Comparison of ENCODE assay signal across 12 cellular contexts in the genomic region with DNA sequence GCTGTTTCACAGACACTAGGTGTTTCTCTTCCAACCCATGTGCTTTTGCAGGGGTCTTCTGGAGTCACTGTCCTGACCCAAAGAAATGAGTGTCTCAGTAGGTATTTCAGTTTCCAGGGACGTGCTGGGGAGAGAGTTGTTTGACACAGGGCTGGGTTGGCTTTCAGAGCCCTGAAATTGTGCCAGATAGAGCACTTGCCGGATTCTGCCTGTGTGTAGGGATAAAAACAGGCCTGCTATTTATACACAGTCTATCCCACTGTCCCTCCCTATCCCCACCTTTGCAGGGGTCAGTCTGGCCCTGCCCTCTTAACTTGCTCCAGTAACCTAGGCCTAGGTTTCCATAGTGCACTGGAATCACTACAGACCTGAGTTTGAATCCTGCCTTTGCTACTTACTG. TPM values are rescaled to one million over a fixed set of nuclear protein-coding genes. Genes with fewer than 3 reads are reported as not detected.
DNase-seq lines count a peak whose midpoint lies in the region; ATAC-seq, FAIRE-seq and TF ChIP-seq lines count a peak whose summit lies in the region.
"Had no signal": no experiment of that assay in that cellular context is flagged by ENCODE, and none has a peak within 500 bp of the region (broad histone marks: within the 10 kb centered on the region; RNA-seq: fewer than 3 reads in every experiment).

No MANE protein-coding gene starts in this region.

- peaks cover 9% of the 10 kb centered on the region for H3K36me3 Mint-ChIP-seq in natural killer cell treated with Interleukin-12 subunit alpha and Interleukin-12 subunit beta and Interleukin-15 and Interleukin-18, amount 100 ng/mL, for 72 hours

- no peak overlapping the region for H4K91ac ChIP-seq in H1 (replicated peaks; ENCODE audit: insufficient read length, low read length)

- no peak overlapping the region for H4K5ac ChIP-seq in H1 (ENCODE audit: insufficient read length, low read depth, low read length)

- no peak for ATAC-seq in natural killer cell treated with Interleukin-12 subunit alpha and Interleukin-12 subunit beta and Interleukin-15 and Interleukin-18, amount 100 ng/mL, for 72 hours

- no peak overlapping the region for H3K56ac ChIP-seq in H1 (replicated peaks; ENCODE audit: insufficient read length, low read depth, low read length)

- intact Hi-C loops in OCI-LY7 (cut with micrococcal nuclease; ENCODE audit: unreplicated experiment), result loop anchor here (2.0 to 5.0 kb wide), 3 partner anchors 45 to 240 kb away; partner anchors contain the start of gene PFDN1

- H3K4me2 ChIP-seq in BLaER1 treated with 17β-estradiol and CSF1 and Interleukin-3, amounts not matched to agents 10 nM and 100 nM, result peak overlapping the region; percentile 85 to 99 (median 92)
- H3K4me2 ChIP-seq in OCI-LY7 (ENCODE audit: low read length) (peak overlapping the region; percentile 79), H1 (ENCODE audit: insufficient read depth in 1 of 2, low read depth in 2 of 2, low read length in 2 of 2) (peak overlapping the region; percentile 55 to 67; a peak in 3 of 4 replicates)

- H2AFZ ChIP-seq in OCI-LY7 (ENCODE audit: low read length), result peak overlapping the region; percentile 91; the same call in 1 of the 2 replicates
- peak overlapping the region; percentile 70; the same call in 1 of the 2 replicates for H2AFZ ChIP-seq in H1 (ENCODE audit: low read length)

- peaks cover 29 to 33% of the 10 kb centered on the region in 2 donors for H3K4me1 Mint-ChIP-seq in natural killer cell treated with Interleukin-12 subunit alpha and Interleukin-12 subunit beta and Interleukin-15 and Interleukin-18, amount 100 ng/mL, for 72 hours (ENCODE audit: low read depth in 2 of 2)

- H3K4me1 ChIP-seq in BLaER1 treated with 17β-estradiol and CSF1 and Interleukin-3, amounts not matched to agents 10 nM and 100 nM, result peaks cover 61 to 79% (median 71%) of the 10 kb centered on the region in 10 experiments
- peaks cover 66% of the 10 kb centered on the region for H3K4me1 ChIP-seq in OCI-LY7 (ENCODE audit: insufficient read depth, low read length, poor library complexity, severe bottlenecking)
- H3K4me1 ChIP-seq in H1 (replicated peaks in 1 of 4; ENCODE audit: control insufficient read depth in 3 of 4, insufficient read depth in 4 of 4, low read length in 3 of 4), result peaks cover 0 to 16% (median 6%) of the 10 kb centered on the region in 4 experiments; a peak in 5 of 7 replicates
- peaks cover 0 to 10% of the 10 kb centered on the region in 2 donors for H3K4me1 ChIP-seq in small intestine (ENCODE audit: control insufficient read depth in 2 of 2, insufficient read depth in 1 of 2, low read depth in 1 of 2, low read length in 1 of 2)

- FAIRE-seq in H1 (lab: Jason Lieb, UNC), result no peak
- no peak for FAIRE-seq in small intestine (lab: Jason Lieb, UNC)

- H3K27ac ChIP-seq in BLaER1 treated with 17β-estradiol and CSF1 and Interleukin-3, amounts not matched to agents 10 nM and 100 nM, result peak overlapping the region in 10 of 11 experiments; percentile 90 to 100 (median 96); a peak in 19 of 22 replicates
- H3K27ac ChIP-seq in OCI-LY7 (ENCODE audit: low read depth, low read length, poor library complexity, severe bottlenecking) (peak overlapping the region; percentile 27), H1 (ENCODE audit: low read depth, low read length) (no peak overlapping the region), small intestine (ENCODE audit: low read depth in 1 of 2, low read length in 1 of 2) (peak overlapping the region in 1 of 2 donors; percentile 4)
- H3K27ac ChIP-seq: cardiac muscle cell had no signal

- H3K79me1 ChIP-seq in H1 (ENCODE audit: low read depth, low read length), result no peaks in the 10 kb centered on the region; the same call in 1 of the 2 replicates

- peaks cover 13 to 35% (median 30%) of the 10 kb centered on the region in 11 experiments; a peak in 21 of 22 replicates for H3K36me3 ChIP-seq in BLaER1 treated with 17β-estradiol and CSF1 and Interleukin-3, amounts not matched to agents 10 nM and 100 nM
- H3K36me3 ChIP-seq in OCI-LY7 (ENCODE audit: insufficient read depth, low read length) (no peaks in the 10 kb centered on the region), H1 (ENCODE audit: control insufficient read depth in 2 of 4, insufficient read depth in 4 of 4, low read length in 3 of 4) (no peaks in the 10 kb centered on the region; a peak in 1 of 8 replicates), small intestine (ENCODE audit: control insufficient read depth in 2 of 2, insufficient read depth in 2 of 2, low read length in 2 of 2) (peaks cover 2 to 3% of the 10 kb centered on the region in 2 donors)
- H3K36me3 ChIP-seq: cardiac muscle cell had no signal

- H3K23me2 ChIP-seq in H1 (ENCODE audit: low read depth, low read length), result peaks cover 4% of the 10 kb centered on the region

- no peak for TF ChIP-seq RAD21 in H1 (IDR thresholded peaks at IDR 0.05 in 1 of 2, conservative IDR thresholded peaks at IDR 0.05 in 1 of 2; ENCODE audit: low read depth in 2 of 2, low read length in 2 of 2)

- H3K27me3 Mint-ChIP-seq in natural killer cell treated with Interleukin-12 subunit alpha and Interleukin-12 subunit beta and Interleukin-15 and Interleukin-18, amount 100 ng/mL, for 72 hours, result peaks cover 6 to 13% of the 10 kb centered on the region in 2 donors

- H4K20me1 ChIP-seq in BLaER1 treated with 17β-estradiol and CSF1 and Interleukin-3, amounts not matched to agents 10 nM and 100 nM, result peaks cover 0 to 24% (median 15%) of the 10 kb centered on the region in 11 experiments; a peak in 14 of 22 replicates
- H4K20me1 ChIP-seq in OCI-LY7 (ENCODE audit: insufficient read depth, low read length), result no peaks in the 10 kb centered on the region
- H4K20me1 ChIP-seq in H1 (replicated peaks in 1 of 2; ENCODE audit: control insufficient read depth in 1 of 2, insufficient read depth in 2 of 2, low read length in 2 of 2), result peaks cover 0 to 4% of the 10 kb centered on the region in 2 experiments

- H3K9ac ChIP-seq in BLaER1 treated with 17β-estradiol and CSF1 and Interleukin-3, amounts not matched to agents 10 nM and 100 nM, result peak overlapping the region; percentile 89 to 98 (median 92); a peak in 21 of 22 replicates
- H3K9ac ChIP-seq in H1 (replicated peaks in 1 of 4; ENCODE audit: extremely low read depth in 1 of 4, low read depth in 3 of 4, low read length in 3 of 4), result no peak overlapping the region

- DNase-seq in OCI-LY7 (ENCODE audit: low spot score), result no peak
- no peak for DNase-seq in H1 (ENCODE audit: low read depth in 1 of 2, low spot score in 2 of 2)
- no peak for DNase-seq in natural killer cell treated with Interleukin-12 subunit alpha and Interleukin-12 subunit beta and Interleukin-15 and Interleukin-18, amount 100 ng/mL, for 72 hours (ENCODE audit: low spot score)
- no peak for DNase-seq in germinal center (ENCODE audit: low spot score)
- no peak for DNase-seq in small intestine
- DNase-seq in epidermal melanocyte (ENCODE audit: insufficient read length, low spot score), result no peak
- DNase-seq in HPDE6-E6E7 (ENCODE audit: extremely low spot score), result no peak
- DNase-seq: DND-41, NCI-H187 had no signal

- POLR2A ChIA-PET in OCI-LY7 (lab: Charles Lee), result interaction anchor here (0.5 to 2.9 kb wide), 13 partner anchors 8 to 108 kb away, joined by 3 to 58 read pairs (median 5); partner anchors contain the start of gene SLC4A9
- POLR2A ChIA-PET in H1 (lab: Charles Lee; ENCODE audit: partially characterized antibody), result interaction anchor here (1.2 to 4.6 kb wide), 10 partner anchors 11 to 104 kb away, joined by 3 to 64 read pairs (median 12); partner anchors contain the start of gene ANKHD1

- H2BK5ac ChIP-seq in H1 (ENCODE audit: low read depth, low read length), result no peak overlapping the region

- H2AK5ac ChIP-seq in H1 (ENCODE audit: low read depth, low read length), result no peak overlapping the region

- no peak overlapping the region for H2BK120ac ChIP-seq in H1 (replicated peaks; ENCODE audit: low read depth, low read length)

- no peak for TF ChIP-seq POLR2A in H1 (IDR thresholded peaks at IDR 0.05; ENCODE audit: control extremely low read depth in 1 of 2, low read depth in 2 of 2, low read length in 2 of 2)

- H3K27ac Mint-ChIP-seq in natural killer cell treated with Interleukin-12 subunit alpha and Interleukin-12 subunit beta and Interleukin-15 and Interleukin-18, amount 100 ng/mL, for 72 hours, result peak overlapping the region in 1 of 2 donors; percentile 23

- no peak overlapping the region for H2BK15ac ChIP-seq in H1 (ENCODE audit: low read length)

- H3K79me2 ChIP-seq in OCI-LY7 (ENCODE audit: insufficient read depth, low read depth, low read length) (no peaks in the 10 kb centered on the region), H1 (ENCODE audit: control insufficient read depth in 1 of 2, insufficient read depth in 2 of 2, low read length in 2 of 2) (no peaks in the 10 kb centered on the region)

- H3K9me3 Mint-ChIP-seq in natural killer cell treated with Interleukin-12 subunit alpha and Interleukin-12 subunit beta and Interleukin-15 and Interleukin-18, amount 100 ng/mL, for 72 hours, result no peaks in the 10 kb centered on the region

- H3K4me3 ChIP-seq in BLaER1 treated with 17β-estradiol and CSF1 and Interleukin-3, amounts not matched to agents 10 nM and 100 nM, result peak overlapping the region; percentile 77 to 97 (median 95); a peak in 18 of 20 replicates
- peak overlapping the region; percentile 69 for H3K4me3 ChIP-seq in OCI-LY7 (ENCODE audit: low read depth, low read length, poor library complexity, severe bottlenecking)
- peak overlapping the region in 1 of 4 experiments; percentile 84; a peak in 1 of 8 replicates for H3K4me3 ChIP-seq in H1 (ENCODE audit: extremely low read depth in 1 of 4, insufficient read depth in 2 of 4, low read depth in 3 of 4, low read length in 4 of 4)
- H3K4me3 ChIP-seq in small intestine (ENCODE audit: low read depth in 1 of 2, low read length in 2 of 2), result no peak overlapping the region

- H3K14ac ChIP-seq in H1 (ENCODE audit: insufficient read length), result no peak overlapping the region

- H2BK12ac ChIP-seq in H1 (ENCODE audit: low read depth, low read length), result no peak overlapping the region

- H3K27me3 ChIP-seq in BLaER1 treated with 17β-estradiol and CSF1 and Interleukin-3, amounts not matched to agents 10 nM and 100 nM, result no peaks in the 10 kb centered on the region
- H3K27me3 ChIP-seq in H1 (replicated peaks in 1 of 4; ENCODE audit: control insufficient read depth in 3 of 4, extremely low read depth in 1 of 4, insufficient read depth in 3 of 4, low read length in 3 of 4) (peaks cover 0 to 11% (median 5%) of the 10 kb centered on the region in 4 experiments; a peak in 6 of 7 replicates), small intestine (ENCODE audit: control insufficient read depth in 2 of 2, insufficient read depth in 2 of 2, low read length in 2 of 2) (no peaks in the 10 kb centered on the region)

- no TSS peak for BruUV-seq in OCI-LY7 (replicated peaks; lab: Mats Ljungman, UMichigan)

- CTCF ChIA-PET in OCI-LY7 (lab: Charles Lee; ENCODE audit: unreplicated experiment) (interaction anchor here (1.3 to 4.5 kb wide), 5 partner anchors 11 to 103 kb away, joined by 3 to 99 read pairs (median 11); no protein-coding TSS in a partner anchor), H1 (lab: Charles Lee; ENCODE audit: partially characterized antibody) (interaction anchor here (0.6 to 15.0 kb wide), 19 partner anchors 8 to 251 kb away, joined by 3 to 676 read pairs (median 7); partner anchors contain the start of genes PFDN1 and SLC4A9)

- H3K4ac ChIP-seq in H1 (replicated peaks; ENCODE audit: insufficient read length, low read depth, low read length), result no peak overlapping the region

- H3K9me3 ChIP-seq in BLaER1 treated with 17β-estradiol and CSF1 and Interleukin-3, amounts not matched to agents 10 nM and 100 nM (replicated peaks in 1 of 11), result peaks cover 0 to 8% (median 0%) of the 10 kb centered on the region in 11 experiments; a peak in 1 of 22 replicates
- H3K9me3 ChIP-seq in OCI-LY7 (ENCODE audit: low read length) (no peaks in the 10 kb centered on the region), H1 (ENCODE audit: insufficient read depth in 2 of 2, low read depth in 1 of 2, low read length in 1 of 2) (no peaks in the 10 kb centered on the region), small intestine (ENCODE audit: control insufficient read depth, low read depth) (no peaks in the 10 kb centered on the region)

- H3K18ac ChIP-seq in H1 (ENCODE audit: extremely low read depth, low read length), result no peak overlapping the region

- peak overlapping the region; percentile 95 for H3K4me3 Mint-ChIP-seq in natural killer cell treated with Interleukin-12 subunit alpha and Interleukin-12 subunit beta and Interleukin-15 and Interleukin-18, amount 100 ng/mL, for 72 hours

- no peak for TF ChIP-seq EP300 in H1 (IDR thresholded peaks at IDR 0.05; ENCODE audit: borderline replicate concordance in 1 of 2, low read depth in 2 of 2, low read length in 2 of 2)

- H4K8ac ChIP-seq in H1 (ENCODE audit: extremely low read depth, insufficient read depth, low read length), result no peak overlapping the region

- TF ChIP-seq CTCF in OCI-LY7 (conservative IDR thresholded peaks at IDR 0.05; ENCODE audit: low read length), result no peak
- no peak for TF ChIP-seq CTCF in H1 (IDR thresholded peaks at IDR 0.05; ENCODE audit: control extremely low read depth in 1 of 3, insufficient read depth in 1 of 3, low read depth in 1 of 3, low read length in 3 of 3)

- H3K9me2 ChIP-seq in OCI-LY7 (ENCODE audit: insufficient read depth, low read length), result no peaks in the 10 kb centered on the region

- H2BK20ac ChIP-seq in H1 (ENCODE audit: low read length), result no peak overlapping the region

- WGBS in H1 (ENCODE audit: extremely low coverage in 1 of 2, insufficient coverage in 1 of 2, insufficient read length in 1 of 2, insufficient replicate concordance in 2 of 2, low coverage in 1 of 2, low lambda C conversion rate in 2 of 2, missing lambda C conversion rate in 1 of 2), 2 experiments, result 83% methylated on average over 2 of the region's 2 CpGs; no CpG with 5 or more reads in 1 of the 2 experiments
- WGBS in small intestine, 3 donors, result 14 to 40% (median 28%) methylated on average over 2 of the region's 2 CpGs

- no peak overlapping the region for H3K23ac ChIP-seq in H1 (ENCODE audit: insufficient read length)

RNA-seq across cellular contexts. Expression of gene HBEGF, which starts 1.0 kb away (rescaled TPM):
- total RNA-seq in OCI-LY7 (2014; rRNA removed; shearing (Covaris generic)), result 4.7 and 5.6 TPM in 2 replicates
- total RNA-seq in OCI-LY7 (2022), result 20.2 and 30.9 TPM in 2 replicates
- total RNA-seq in H1 (2021; fragmentation: NEBNext Ultra II Directional; extraction: Animal tissue kit (Norgen Biotek cat#: 25700)), result 2.5 and 2.8 TPM in 2 replicates
- polyA plus RNA-seq in H1 (2011; rRNA removed), result 2.1 and 2.4 TPM in 2 replicates
- 1.9 TPM for polyA plus RNA-seq in H1 (2011; cell fraction: cytosol; rRNA removed)
- polyA plus RNA-seq in H1 (2011; cell fraction: nucleus; rRNA removed), result 1.9 TPM
- 1.9 to 2.8 TPM (median 2.4 TPM) in 4 replicates for polyA plus RNA-seq in H1 (2012, experiment 1 of 2)
- 1.8 TPM for polyA plus RNA-seq in H1 (2012, experiment 2 of 2)
- 4.1 TPM for polyA plus RNA-seq in H1 (2013, experiment 1 of 2)
- 4.8 TPM for polyA plus RNA-seq in H1 (2013, experiment 2 of 2)
- 1.2 and 2.7 TPM in 2 replicates for polyA minus RNA-seq in H1 (2011; rRNA and poly(A)+ RNA removed)
- 0.73 TPM for polyA minus RNA-seq in H1 (2011; cell fraction: cytosol; rRNA and poly(A)+ RNA removed)
- 3.3 TPM for polyA minus RNA-seq in H1 (2011; cell fraction: nucleus; rRNA and poly(A)+ RNA removed)
- 10 to 100 TPM; 56.0 to 63.0 TPM for total RNA-seq in natural killer cell treated with Interleukin-12 subunit alpha and Interleukin-12 subunit beta and Interleukin-15 and Interleukin-18, amount 100 ng/mL, for 72 hours
- polyA plus RNA-seq in small intestine, result 10 to 100 TPM; 10.3 to 18.1 (median 17.3) TPM

RNA-seq across cellular contexts. Expression of gene SLC4A9, which starts 12.6 kb away (rescaled TPM):
- 0.05 and 0.22 TPM in 2 replicates for total RNA-seq in OCI-LY7 (2014; rRNA removed; shearing (Covaris generic))
- total RNA-seq in OCI-LY7 (2022), result 2.6 and 5.1 TPM in 2 replicates
- 0.15 and 0.28 TPM in 2 replicates for total RNA-seq in H1 (2021; fragmentation: NEBNext Ultra II Directional; extraction: Animal tissue kit (Norgen Biotek cat#: 25700))
- 0.15 and 0.24 TPM in 2 replicates for polyA plus RNA-seq in H1 (2011; rRNA removed)
- 0.13 TPM for polyA plus RNA-seq in H1 (2011; cell fraction: cytosol; rRNA removed)
- 0.91 TPM for polyA plus RNA-seq in H1 (2011; cell fraction: nucleus; rRNA removed)
- polyA plus RNA-seq in H1 (2012, experiment 1 of 2), result 0.17 to 0.76 TPM (median 0.37 TPM) in 3 of 4 replicates, not detected in the other
- polyA plus RNA-seq in H1 (2012, experiment 2 of 2), result not detected
- polyA plus RNA-seq in H1 (2013, experiment 1 of 2), result 0.12 TPM
- polyA plus RNA-seq in H1 (2013, experiment 2 of 2), result 0.15 TPM
- 0.69 and 1.6 TPM in 2 replicates for polyA minus RNA-seq in H1 (2011; rRNA and poly(A)+ RNA removed)
- not detected for polyA minus RNA-seq in H1 (2011; cell fraction: cytosol; rRNA and poly(A)+ RNA removed)
- polyA minus RNA-seq in H1 (2011; cell fraction: nucleus; rRNA and poly(A)+ RNA removed), result 1.9 TPM
- total RNA-seq in natural killer cell treated with Interleukin-12 subunit alpha and Interleukin-12 subunit beta and Interleukin-15 and Interleukin-18, amount 100 ng/mL, for 72 hours, result not detected
- not detected for polyA plus RNA-seq in small intestine
- total RNA-seq: cardiac muscle cell, kidney epithelial cell had no signal
- polyA plus RNA-seq: cardiac muscle cell had no signal

RNA-seq across cellular contexts. Expression of gene PFDN1, which starts 44.5 kb away (rescaled TPM):
- 36.6 and 51.3 TPM in 2 replicates for total RNA-seq in OCI-LY7 (2014; rRNA removed; shearing (Covaris generic))
- total RNA-seq in OCI-LY7 (2022), result 73.9 and 82.1 TPM in 2 replicates
- total RNA-seq in H1 (2021; fragmentation: NEBNext Ultra II Directional; extraction: Animal tissue kit (Norgen Biotek cat#: 25700)), result 52.6 and 53.0 TPM in 2 replicates
- polyA plus RNA-seq in H1 (2011; rRNA removed) (71.7 and 89.6 TPM in 2 replicates), small intestine (10 to 100 TPM; 66.0 to 73.1 (median 67.6) TPM)
- polyA plus RNA-seq in H1 (2011; cell fraction: cytosol; rRNA removed), result 65.7 TPM
- polyA plus RNA-seq in H1 (2011; cell fraction: nucleus; rRNA removed), result 60.6 TPM
- 56.5 to 141 TPM (median 82.0 TPM) in 4 replicates for polyA plus RNA-seq in H1 (2012, experiment 1 of 2)
- polyA plus RNA-seq in H1 (2012, experiment 2 of 2), result 44.7 TPM
- polyA plus RNA-seq in H1 (2013, experiment 1 of 2), result 236 TPM
- 247 TPM for polyA plus RNA-seq in H1 (2013, experiment 2 of 2)
- 47.0 and 48.0 TPM in 2 replicates for polyA minus RNA-seq in H1 (2011; rRNA and poly(A)+ RNA removed)
- polyA minus RNA-seq in H1 (2011; cell fraction: cytosol; rRNA and poly(A)+ RNA removed), result 21.7 TPM
- 24.1 TPM for polyA minus RNA-seq in H1 (2011; cell fraction: nucleus; rRNA and poly(A)+ RNA removed)
- total RNA-seq in natural killer cell treated with Interleukin-12 subunit alpha and Interleukin-12 subunit beta and Interleukin-15 and Interleukin-18, amount 100 ng/mL, for 72 hours, result 10 to 100 TPM; 49.8 to 62.2 TPM

RNA-seq across cellular contexts. Expression of gene ANKHD1, which starts 54.3 kb away (rescaled TPM):
- total RNA-seq in OCI-LY7 (2014; rRNA removed; shearing (Covaris generic)), result 90.6 and 91.5 TPM in 2 replicates
- total RNA-seq in OCI-LY7 (2022), result 138 and 143 TPM in 2 replicates
- total RNA-seq in H1 (2021; fragmentation: NEBNext Ultra II Directional; extraction: Animal tissue kit (Norgen Biotek cat#: 25700)), result 101 and 108 TPM in 2 replicates
- polyA plus RNA-seq in H1 (2011; rRNA removed) (52.0 and 69.9 TPM in 2 replicates), small intestine (10 to 100 TPM; 44.2 to 72.7 (median 51.2) TPM)
- 70.4 TPM for polyA plus RNA-seq in H1 (2011; cell fraction: cytosol; rRNA removed)
- 106 TPM for polyA plus RNA-seq in H1 (2011; cell fraction: nucleus; rRNA removed)
- 71.4 to 120 TPM (median 86.5 TPM) in 4 replicates for polyA plus RNA-seq in H1 (2012, experiment 1 of 2)
- polyA plus RNA-seq in H1 (2012, experiment 2 of 2), result 11.2 TPM
- 61.7 TPM for polyA plus RNA-seq in H1 (2013, experiment 1 of 2)
- polyA plus RNA-seq in H1 (2013, experiment 2 of 2), result 52.9 TPM
- polyA minus RNA-seq in H1 (2011; rRNA and poly(A)+ RNA removed), result 138 and 195 TPM in 2 replicates
- 61.8 TPM for polyA minus RNA-seq in H1 (2011; cell fraction: cytosol; rRNA and poly(A)+ RNA removed)
- 132 TPM for polyA minus RNA-seq in H1 (2011; cell fraction: nucleus; rRNA and poly(A)+ RNA removed)
- total RNA-seq in natural killer cell treated with Interleukin-12 subunit alpha and Interleukin-12 subunit beta and Interleukin-15 and Interleukin-18, amount 100 ng/mL, for 72 hours, result 100 to 1,000 TPM; 136 to 156 TPM

Comparison
In these comparisons a context has a peak if more than half of its experiments do, and no peak if none do; other contexts are left out.
1. H3K4me3 ChIP-seq: peak in BLaER1 treated with 17β-estradiol and CSF1 and Interleukin-3, amounts not matched to agents 10 nM and 100 nM (10 of 10) and OCI-LY7 (single experiment); none in small intestine (0 of 2).
2. H3K9ac ChIP-seq: peak in BLaER1 treated with 17β-estradiol and CSF1 and Interleukin-3, amounts not matched to agents 10 nM and 100 nM (11 of 11); none in H1 (0 of 4).
3. Peak in every context shown above with its lines, with median percentiles within 50 percentile points of each other: H3K4me2 ChIP-seq.